8 cellular contexts compared by ENCODE assay signal in the genomic region with DNA sequence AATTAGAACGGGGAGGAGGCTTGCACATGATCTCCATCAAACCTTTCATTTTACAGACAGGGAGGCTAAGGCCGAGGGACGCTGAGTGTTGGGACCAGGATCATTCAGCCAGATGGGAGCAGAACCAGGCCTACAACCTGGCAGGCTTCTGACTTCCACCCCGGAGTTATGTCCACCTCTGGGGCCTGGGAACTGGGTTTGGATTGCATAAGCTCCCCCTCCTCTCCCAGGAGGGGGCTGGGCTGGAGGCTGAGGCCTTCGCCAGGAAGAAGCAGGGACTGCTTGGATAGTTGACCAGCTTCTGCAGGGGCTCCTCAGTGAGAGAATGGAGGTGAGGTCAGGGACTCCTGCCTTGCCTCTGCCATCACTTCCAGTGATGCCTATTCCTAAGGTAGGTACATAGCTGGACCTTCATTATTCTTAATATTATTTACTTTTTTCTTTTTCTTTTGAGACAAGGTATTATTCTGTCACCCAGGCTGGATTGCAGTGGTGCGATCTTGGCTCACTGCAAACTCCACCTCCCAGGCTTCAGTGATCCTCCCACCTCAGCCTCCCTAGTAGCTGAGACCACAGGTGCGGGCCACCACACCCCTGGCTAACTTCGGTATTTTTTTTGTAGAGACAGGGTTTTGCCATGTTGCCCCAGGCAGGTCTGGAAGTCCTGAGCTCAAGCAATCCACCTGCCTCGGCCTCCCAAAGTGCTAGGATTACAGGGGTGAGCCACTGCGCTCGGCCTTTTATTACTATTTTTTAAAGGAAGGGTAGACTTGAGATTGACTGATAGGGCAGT. TPM values are rescaled to one million over a fixed set of nuclear protein-coding genes. Genes with fewer than 3 reads are reported as not detected.
DNase-seq lines count a peak whose midpoint lies in the region; TF ChIP-seq lines count a peak whose summit lies in the region.
"Had no signal": no experiment of that assay in that cellular context is flagged by ENCODE, and none has a peak within 500 bp of the region (broad histone marks: within the 10 kb centered on the region; RNA-seq: fewer than 3 reads in every experiment).

No MANE protein-coding gene starts in this region.

- TF ChIP-seq POLR2A in NB4 (IDR thresholded peaks at IDR 0.05; ENCODE audit: extremely low read depth, insufficient read length) = no peak

- H3K4me3 ChIP-seq in GM12865 (ENCODE audit: low read depth, low read length) = peak overlapping the region; percentile 99
- H3K4me3 ChIP-seq in NB4 (ENCODE audit: low read depth, low read length) = peak overlapping the region; percentile 82

- TF ChIP-seq CTCF in GM12865 (IDR thresholded peaks at IDR 0.05; ENCODE audit: insufficient read depth, low read depth, low read length, missing control alignments) (no peak), NB4 (IDR thresholded peaks at IDR 0.05; ENCODE audit: low read depth, low read length) (no peak)

- DNase-seq in GM12865 (ENCODE audit: low read depth) (peak; percentile 30), NB4 (ENCODE audit: low read depth) (peak; percentile 71), cerebellum (ENCODE audit: low spot score) (peak; percentile 27), occipital lobe (lab: John Stamatoyannopoulos, UW) (peak; percentile 8), mesenteric fat pad (ENCODE audit: low spot score) (no peak), LoVo (ENCODE audit: low spot score) (no peak)
- no peak for DNase-seq in stimulated activated CD4-positive, alpha-beta T cell treated with anti-CD3 and anti-CD28 coated beads, Interleukin-12 subunit alpha, Interleukin-12 subunit beta, amount 100 ng/mL, for 4 hours
- DNase-seq: HCEC 1CT had no signal

RNA-seq across cellular contexts. Expression of gene SNX10, which starts 1.3 kb away (rescaled TPM):
- 40.6 TPM for total RNA-seq in cerebellum
- total RNA-seq in occipital lobe = 61.5 TPM
- 52.8 TPM for total RNA-seq in mesenteric fat pad

Comparison
In these comparisons a context has a peak if more than half of its experiments do, and no peak if none do; other contexts are left out.
1. DNase-seq: peak in GM12865 (single experiment), NB4 (single experiment), cerebellum (single experiment) and occipital lobe (single experiment); none in mesenteric fat pad (single experiment), LoVo (single experiment) and stimulated activated CD4-positive, alpha-beta T cell treated with anti-CD3 and anti-CD28 coated beads, Interleukin-12 subunit alpha, Interleukin-12 subunit beta, amount 100 ng/mL, for 4 hours (single experiment).